8 cellular contexts compared by ENCODE assay signal in the genomic region with DNA sequence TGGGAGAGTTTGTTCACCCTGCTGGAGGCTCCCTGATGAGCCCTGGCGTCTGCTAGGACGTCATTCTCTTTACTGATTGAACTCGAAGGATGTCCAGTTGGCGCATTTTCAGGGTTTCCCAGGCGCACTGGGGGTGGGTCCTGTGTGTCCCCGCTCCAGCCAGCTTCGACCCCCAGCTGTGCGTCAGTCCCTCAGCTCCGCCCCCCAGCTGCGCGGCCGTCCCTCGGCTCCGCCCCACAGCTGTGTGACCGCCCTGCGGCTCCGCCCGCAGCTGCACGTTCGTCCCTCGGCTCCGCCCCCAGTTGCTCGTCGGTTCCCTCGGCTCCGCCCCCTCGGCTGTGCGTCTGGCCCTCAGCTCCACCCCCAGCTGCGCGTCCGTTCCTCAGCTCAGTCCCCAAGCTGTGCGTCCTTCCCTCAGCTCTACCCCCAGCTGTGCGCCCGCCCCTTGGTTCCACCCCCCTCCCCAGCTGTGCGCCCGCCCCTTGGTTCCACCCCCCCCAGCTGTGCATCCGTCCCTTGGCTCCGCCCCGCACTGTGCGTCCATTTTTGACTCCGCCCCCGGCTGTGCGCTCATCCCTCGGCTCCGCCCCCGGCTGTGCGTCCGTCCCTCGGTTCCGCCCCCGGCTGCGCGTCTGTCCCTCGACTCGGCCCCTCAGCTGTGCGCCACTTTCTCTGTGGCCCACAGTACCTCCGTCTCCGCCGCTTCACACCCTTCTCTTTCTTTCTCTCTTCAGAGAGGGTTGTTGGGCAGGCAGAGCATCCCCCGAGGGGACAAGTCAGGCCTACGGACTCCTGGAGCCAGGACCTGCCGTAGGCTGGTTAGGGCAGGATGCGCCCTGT.
A peak's percentile ranks its signal among the peaks of the same experiment; 100 is the strongest.
DNase-seq lines count a peak whose midpoint lies in the region; ATAC-seq lines count a peak whose summit lies in the region.

No MANE protein-coding gene starts in this region.

- ATAC-seq in GM18907 (IDR thresholded peaks at IDR 0.05; ENCODE audit: unreplicated experiment): peak; percentile 84
- peak; percentile 90 for ATAC-seq in HG03175 (IDR thresholded peaks at IDR 0.05; ENCODE audit: unreplicated experiment)

- H3K36me3 ChIP-seq in effector memory CD4-positive, alpha-beta T cell (ENCODE audit: control insufficient read depth, insufficient read depth, low read length): no peaks in the 10 kb centered on the region

- H3K4me1 ChIP-seq in effector memory CD4-positive, alpha-beta T cell (ENCODE audit: control insufficient read depth, insufficient read depth, low read length, poor library complexity, severe bottlenecking): peaks cover 16% of the 10 kb centered on the region

- no peaks in the 10 kb centered on the region for H3K27me3 ChIP-seq in effector memory CD4-positive, alpha-beta T cell (replicated peaks; ENCODE audit: control insufficient read depth, insufficient read depth, low read length, poor library complexity, severe bottlenecking)

- DNase-seq in A172 (ENCODE audit: low spot score) (peak; percentile 60), NCI-H82 treated with DMSO at 0.1 percent for 48 hours (lab: John Stamatoyannopoulos, UW; ENCODE audit: unreplicated experiment) (peak; percentile 88), medulla oblongata (ENCODE audit: extremely low spot score) (peak; percentile 96)
- peak; percentile 93 to 95 for DNase-seq in activated CD8-positive, alpha-beta memory T cell treated with anti-CD3 and anti-CD28 coated beads for 1 hour (ENCODE audit: extremely low read depth in 1 of 2, low read depth in 1 of 2)
- peak; percentile 96 to 98 (median 97) for DNase-seq in effector memory CD4-positive, alpha-beta T cell
- DNase-seq in stimulated activated CD4-positive, alpha-beta T cell treated with anti-CD3 and anti-CD28 coated beads, TNF-alpha, amount 100 ng/mL, for 4 hours (ENCODE audit: low read depth in 3 of 3): peak; percentile 91 to 93 (median 92)

- H3K27ac ChIP-seq in effector memory CD4-positive, alpha-beta T cell (ENCODE audit: insufficient read depth, low read length, poor library complexity, severe bottlenecking): peak overlapping the region; percentile 77

- H3K4me3 ChIP-seq in effector memory CD4-positive, alpha-beta T cell (ENCODE audit: insufficient read depth, low read depth, low read length, poor library complexity, severe bottlenecking): peak overlapping the region; percentile 58

- no peaks in the 10 kb centered on the region for H3K9me3 ChIP-seq in effector memory CD4-positive, alpha-beta T cell (ENCODE audit: control insufficient read depth, low read length)

Comparison
In these comparisons a context has a peak if more than half of its experiments do, and no peak if none do; other contexts are left out.
1. Peak in every context shown above with its lines: DNase-seq, ATAC-seq, H3K4me3 ChIP-seq and H3K27ac ChIP-seq.